25 cellular contexts compared by ENCODE assay signal in the genomic region with DNA sequence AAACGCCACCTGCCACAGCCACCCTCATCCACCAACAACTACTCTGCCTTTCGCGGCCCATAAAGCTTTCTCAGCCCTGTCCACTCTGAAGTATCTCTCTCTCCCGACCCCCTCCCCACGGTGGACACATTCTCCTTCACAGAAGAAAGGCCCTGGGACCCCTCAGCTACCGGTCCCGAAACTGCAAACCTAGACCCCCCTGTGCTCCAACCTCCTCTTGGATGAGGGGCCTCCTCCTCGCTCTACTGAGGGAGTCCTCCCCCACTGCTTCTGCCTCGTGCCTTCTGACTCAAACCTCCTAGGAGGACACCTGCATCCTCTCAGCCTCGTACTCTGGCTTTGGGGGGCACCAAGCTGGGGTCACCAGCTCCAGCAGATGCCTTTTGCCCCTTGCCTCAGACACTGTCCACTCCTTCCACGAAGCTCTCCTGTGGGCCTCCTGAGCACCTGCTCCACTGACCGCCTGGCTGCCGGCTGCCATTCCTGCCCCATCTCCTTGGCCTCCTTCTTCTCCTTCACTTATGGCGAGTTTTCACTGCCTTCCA. TPM values are rescaled to one million over a fixed set of nuclear protein-coding genes. Genes with fewer than 3 reads are reported as not detected.
DNase-seq lines count a peak whose midpoint lies in the region; ATAC-seq and TF ChIP-seq lines count a peak whose summit lies in the region.
"Had no signal": no experiment of that assay in that cellular context is flagged by ENCODE, and none has a peak within 500 bp of the region (broad histone marks: within the 10 kb centered on the region; RNA-seq: fewer than 3 reads in every experiment).

No MANE protein-coding gene starts in this region.

- no peaks in the 10 kb centered on the region for H3K9me3 Mint-ChIP-seq in activated CD8-positive, alpha-beta T cell treated with anti-CD3 and anti-CD28 coated beads for 36 hours
- no peaks in the 10 kb centered on the region for H3K9me3 Mint-ChIP-seq in activated CD8-positive, alpha-beta T cell treated with anti-CD3 and anti-CD28 coated beads, Interleukin-2, amount 10 ng/mL, durations not matched to agents 7 days and 5 days (ENCODE audit: insufficient read depth)
- no peaks in the 10 kb centered on the region for H3K9me3 Mint-ChIP-seq in CD4-positive, alpha-beta memory T cell
- no peaks in the 10 kb centered on the region for H3K9me3 Mint-ChIP-seq in activated naive CD8-positive, alpha-beta T cell treated with anti-CD3 and anti-CD28 coated beads for 36 hours
- H3K9me3 Mint-ChIP-seq in nephron progenitor cell: peaks cover 3% of the 10 kb centered on the region
- H3K9me3 Mint-ChIP-seq: natural killer cell had no signal

- no peak for TF ChIP-seq CTCF in activated CD8-positive, alpha-beta T cell treated with anti-CD3 and anti-CD28 coated beads for 36 hours (IDR thresholded peaks at IDR 0.05)
- TF ChIP-seq CTCF in nephron progenitor cell (IDR thresholded peaks at IDR 0.05) (no peak), coronary artery (IDR thresholded peaks at IDR 0.05) (no peak)

- H3K36me3 Mint-ChIP-seq in activated CD8-positive, alpha-beta T cell treated with anti-CD3 and anti-CD28 coated beads for 36 hours (ENCODE audit: low read depth): peaks cover 21% of the 10 kb centered on the region
- peaks cover 30% of the 10 kb centered on the region for H3K36me3 Mint-ChIP-seq in activated CD8-positive, alpha-beta T cell treated with anti-CD3 and anti-CD28 coated beads, Interleukin-2, amount 10 ng/mL, durations not matched to agents 7 days and 5 days (ENCODE audit: low read depth)
- H3K36me3 Mint-ChIP-seq in CD4-positive, alpha-beta memory T cell: peaks cover 65 to 94% of the 10 kb centered on the region in 2 donors
- H3K36me3 Mint-ChIP-seq in activated naive CD8-positive, alpha-beta T cell treated with anti-CD3 and anti-CD28 coated beads for 36 hours: no peaks in the 10 kb centered on the region
- H3K36me3 Mint-ChIP-seq in nephron progenitor cell (ENCODE audit: low read depth): peaks cover 29% of the 10 kb centered on the region
- H3K36me3 Mint-ChIP-seq: natural killer cell had no signal

- H3K4me3 ChIP-seq in CD4-positive, alpha-beta memory T cell (ENCODE audit: low read length in 2 of 2): no peak overlapping the region
- H3K4me3 ChIP-seq in coronary artery: no peak overlapping the region
- H3K4me3 ChIP-seq: dorsolateral prefrontal cortex, heart left ventricle, pancreas, SJSA1 had no signal

- no peak overlapping the region for H3K27ac ChIP-seq in CD4-positive, alpha-beta memory T cell (ENCODE audit: low read depth, low read length)
- no peak overlapping the region for H3K27ac ChIP-seq in coronary artery
- H3K27ac ChIP-seq: epithelial cell of prostate, heart left ventricle, pancreas, SJSA1 had no signal

- H3K36me3 ChIP-seq in CD4-positive, alpha-beta memory T cell (ENCODE audit: insufficient read depth, low read length): peaks cover 71% of the 10 kb centered on the region
- H3K36me3 ChIP-seq: SJSA1 had no signal

- no peak for DNase-seq in activated CD8-positive, alpha-beta T cell treated with anti-CD3 and anti-CD28 coated beads for 36 hours
- DNase-seq in activated CD8-positive, alpha-beta T cell treated with anti-CD3 and anti-CD28 coated beads, Interleukin-2, amount 10 ng/mL, durations not matched to agents 7 days and 5 days: no peak
- DNase-seq in CD4-positive, alpha-beta memory T cell: no peak
- DNase-seq in activated naive CD8-positive, alpha-beta T cell treated with anti-CD3 and anti-CD28 coated beads for 36 hours: no peak
- no peak for DNase-seq in nephron progenitor cell
- DNase-seq in hepatic stellate cell (ENCODE audit: low spot score): no peak
- no peak for DNase-seq in NCI-H748 treated with DMSO at 0.1 percent for 48 hours (lab: John Stamatoyannopoulos, UW)
- no peak for DNase-seq in coronary artery (ENCODE audit: low spot score)
- DNase-seq: activated CD4-positive, CD25-positive, alpha-beta regulatory T cell; activated effector memory CD4-positive, alpha-beta T cell treated with Interleukin-2 at 50 U/mL for 16 hours; DMS 273 treated with DMSO at 0.1 percent for 48 hours; dorsolateral prefrontal cortex; H7; heart left ventricle; left colon; mesendoderm; natural killer cell; NCI-H1436; NCI-H2107; NCI-H510A; pancreas; stimulated activated CD4-positive, alpha-beta T cell treated with anti-CD3 and anti-CD28 coated beads, Interleukin-15, amount 100 ng/mL, for 24 hours had no signal

- peaks cover 24% of the 10 kb centered on the region for H3K4me1 Mint-ChIP-seq in activated CD8-positive, alpha-beta T cell treated with anti-CD3 and anti-CD28 coated beads for 36 hours (ENCODE audit: low read depth)
- peaks cover 4% of the 10 kb centered on the region for H3K4me1 Mint-ChIP-seq in activated CD8-positive, alpha-beta T cell treated with anti-CD3 and anti-CD28 coated beads, Interleukin-2, amount 10 ng/mL, durations not matched to agents 7 days and 5 days (ENCODE audit: low read depth)
- peaks cover 15 to 42% (median 33%) of the 10 kb centered on the region in 4 donors for H3K4me1 Mint-ChIP-seq in CD4-positive, alpha-beta memory T cell
- H3K4me1 Mint-ChIP-seq in activated naive CD8-positive, alpha-beta T cell treated with anti-CD3 and anti-CD28 coated beads for 36 hours: peaks cover 2% of the 10 kb centered on the region
- H3K4me1 Mint-ChIP-seq in nephron progenitor cell: peaks cover 59% of the 10 kb centered on the region

- H3K9me3 ChIP-seq in CD4-positive, alpha-beta memory T cell (ENCODE audit: control insufficient read depth in 1 of 2, low read length in 2 of 2): no peaks in the 10 kb centered on the region
- H3K9me3 ChIP-seq: heart left ventricle, pancreas, SJSA1 had no signal

- intact Hi-C loops in activated CD8-positive, alpha-beta T cell treated with anti-CD3 and anti-CD28 coated beads for 36 hours (cut with micrococcal nuclease): no loop called here
- intact Hi-C loops in CD4-positive, alpha-beta memory T cell (cut with micrococcal nuclease): no loop called here

- peaks cover 17% of the 10 kb centered on the region for H3K4me1 ChIP-seq in CD4-positive, alpha-beta memory T cell (ENCODE audit: insufficient read depth, low read length)
- H3K4me1 ChIP-seq: pancreas, SJSA1 had no signal

- CTCF ChIA-PET in activated CD8-positive, alpha-beta T cell treated with anti-CD3 and anti-CD28 coated beads for 36 hours (lab: Charles Lee): interaction anchor here (0.9 to 1.3 kb wide), 2 partner anchors 9 to 25 kb away, joined by 3 read pairs; partner anchors contain the start of gene RNASET2
- CTCF ChIA-PET in activated CD8-positive, alpha-beta T cell treated with anti-CD3 and anti-CD28 coated beads, Interleukin-2, amount 10 ng/mL, durations not matched to agents 7 days and 5 days (lab: Charles Lee): interaction anchor here (0.7 kb wide), 1 partner anchor 20 kb away, joined by 3 read pairs; no protein-coding TSS in a partner anchor
- CTCF ChIA-PET in CD4-positive, alpha-beta memory T cell (lab: Charles Lee; ENCODE audit: partially characterized antibody): interaction anchor here (7.6 kb wide), 1 partner anchor 58 kb away, joined by 68 read pairs; no protein-coding TSS in a partner anchor

- H3K27me3 ChIP-seq in CD4-positive, alpha-beta memory T cell (ENCODE audit: insufficient read depth, low read length): no peaks in the 10 kb centered on the region
- H3K27me3 ChIP-seq: dorsolateral prefrontal cortex, heart left ventricle, pancreas, SJSA1 had no signal

- H3K27ac Mint-ChIP-seq in activated CD8-positive, alpha-beta T cell treated with anti-CD3 and anti-CD28 coated beads for 36 hours: peak overlapping the region; percentile 19
- H3K27ac Mint-ChIP-seq in activated CD8-positive, alpha-beta T cell treated with anti-CD3 and anti-CD28 coated beads, Interleukin-2, amount 10 ng/mL, durations not matched to agents 7 days and 5 days: no peak overlapping the region
- peak overlapping the region in 6 of 7 donors; percentile 43 to 90 (median 76) for H3K27ac Mint-ChIP-seq in CD4-positive, alpha-beta memory T cell
- H3K27ac Mint-ChIP-seq in activated naive CD8-positive, alpha-beta T cell treated with anti-CD3 and anti-CD28 coated beads for 36 hours: peak overlapping the region; percentile 58
- H3K27ac Mint-ChIP-seq in nephron progenitor cell: peak overlapping the region; percentile 7

- H3K27me3 Mint-ChIP-seq in activated CD8-positive, alpha-beta T cell treated with anti-CD3 and anti-CD28 coated beads for 36 hours: no peaks in the 10 kb centered on the region
- H3K27me3 Mint-ChIP-seq in activated CD8-positive, alpha-beta T cell treated with anti-CD3 and anti-CD28 coated beads, Interleukin-2, amount 10 ng/mL, durations not matched to agents 7 days and 5 days (ENCODE audit: low read depth): no peaks in the 10 kb centered on the region
- no peaks in the 10 kb centered on the region for H3K27me3 Mint-ChIP-seq in CD4-positive, alpha-beta memory T cell
- no peaks in the 10 kb centered on the region for H3K27me3 Mint-ChIP-seq in activated naive CD8-positive, alpha-beta T cell treated with anti-CD3 and anti-CD28 coated beads for 36 hours
- H3K27me3 Mint-ChIP-seq in nephron progenitor cell (ENCODE audit: low read depth, poor library complexity): no peaks in the 10 kb centered on the region

- POLR2A ChIA-PET in activated CD8-positive, alpha-beta T cell treated with anti-CD3 and anti-CD28 coated beads for 36 hours (lab: Charles Lee): interaction anchor here (1.2 kb wide), 1 partner anchor 10 kb away, joined by 4 read pairs; no protein-coding TSS in a partner anchor
- POLR2A ChIA-PET in activated CD8-positive, alpha-beta T cell treated with anti-CD3 and anti-CD28 coated beads, Interleukin-2, amount 10 ng/mL, durations not matched to agents 7 days and 5 days (lab: Charles Lee): interaction anchor here (0.5 kb wide), 1 partner anchor 24 kb away, joined by 4 read pairs; no protein-coding TSS in a partner anchor
- POLR2A ChIA-PET in CD4-positive, alpha-beta memory T cell (lab: Charles Lee; ENCODE audit: partially characterized antibody): interaction anchor here (0.6 to 1.3 kb wide), 4 partner anchors 18 to 83 kb away, joined by 3 to 5 read pairs (median 4); no protein-coding TSS in a partner anchor

- H3K4me3 Mint-ChIP-seq in activated CD8-positive, alpha-beta T cell treated with anti-CD3 and anti-CD28 coated beads for 36 hours: no peak overlapping the region
- H3K4me3 Mint-ChIP-seq in activated CD8-positive, alpha-beta T cell treated with anti-CD3 and anti-CD28 coated beads, Interleukin-2, amount 10 ng/mL, durations not matched to agents 7 days and 5 days: no peak overlapping the region
- peak overlapping the region in 1 of 8 donors; percentile 2 for H3K4me3 Mint-ChIP-seq in CD4-positive, alpha-beta memory T cell
- no peak overlapping the region for H3K4me3 Mint-ChIP-seq in activated naive CD8-positive, alpha-beta T cell treated with anti-CD3 and anti-CD28 coated beads for 36 hours
- H3K4me3 Mint-ChIP-seq in nephron progenitor cell: no peak overlapping the region
- H3K4me3 Mint-ChIP-seq: natural killer cell had no signal

- no peak for ATAC-seq in activated CD8-positive, alpha-beta T cell treated with anti-CD3 and anti-CD28 coated beads for 36 hours
- no peak for ATAC-seq in activated CD8-positive, alpha-beta T cell treated with anti-CD3 and anti-CD28 coated beads, Interleukin-2, amount 10 ng/mL, durations not matched to agents 7 days and 5 days
- ATAC-seq: heart left ventricle, left colon, natural killer cell, pancreas, sciatic nerve had no signal

RNA-seq across cellular contexts. Expression of gene RNASET2, which starts 24.9 kb away (rescaled TPM):
- 10 to 100 TPM; 69.2 to 70.2 TPM for total RNA-seq in activated CD8-positive, alpha-beta T cell treated with anti-CD3 and anti-CD28 coated beads for 36 hours
- 10 to 100 TPM; 46.9 to 48.7 TPM for total RNA-seq in activated CD8-positive, alpha-beta T cell treated with anti-CD3 and anti-CD28 coated beads, Interleukin-2, amount 10 ng/mL, durations not matched to agents 7 days and 5 days
- 100 to 1,000 TPM; 296 to 306 TPM for total RNA-seq in CD4-positive, alpha-beta memory T cell
- 100 to 1,000 TPM; 544 to 586 TPM for polyA plus RNA-seq in CD4-positive, alpha-beta memory T cell
- 10 to 100 TPM; 34.1 to 35.8 TPM for total RNA-seq in activated naive CD8-positive, alpha-beta T cell treated with anti-CD3 and anti-CD28 coated beads for 36 hours

Comparison
In these comparisons a context has a peak if more than half of its experiments do, and no peak if none do; other contexts are left out.
1. RNA of gene RNASET2, which starts 24.9 kb away (total RNA-seq): 296 to 306 TPM in CD4-positive, alpha-beta memory T cell; 69.2 to 70.2 TPM in activated CD8-positive, alpha-beta T cell treated with anti-CD3 and anti-CD28 coated beads for 36 hours, 46.9 to 48.7 TPM in activated CD8-positive, alpha-beta T cell treated with anti-CD3 and anti-CD28 coated beads, Interleukin-2, amount 10 ng/mL, durations not matched to agents 7 days and 5 days and 34.1 to 35.8 TPM in activated naive CD8-positive, alpha-beta T cell treated with anti-CD3 and anti-CD28 coated beads for 36 hours; every median in the first group is over 4 times any median in the second.